ENCODE assay signal across 14 cellular contexts in genomic region chr4:154998773-154999172, GRCh38.
DNase-seq lines count a peak whose midpoint lies in the region; ATAC-seq and TF ChIP-seq lines count a peak whose summit lies in the region.
"Had no signal": no experiment of that assay in that cellular context is flagged by ENCODE, and none has a peak within 500 bp of the region (broad histone marks: within the 10 kb centered on the region; RNA-seq: fewer than 3 reads in every experiment).

No MANE protein-coding gene starts in this region.

- H3K27me3 Mint-ChIP-seq in MCF 10A (ENCODE audit: insufficient read depth, unreplicated experiment), result no peaks in the 10 kb centered on the region
- H3K27me3 Mint-ChIP-seq in T-helper 17 cell, result peaks cover 5% of the 10 kb centered on the region
- H3K27me3 Mint-ChIP-seq: CD4-positive, CD25-positive, alpha-beta regulatory T cell; IgD-negative memory B cell had no signal

- no peak overlapping the region for H3K27ac ChIP-seq in breast epithelium
- peak overlapping the region; percentile 83 for H3K27ac ChIP-seq in brain microvascular endothelial cell
- peak overlapping the region; percentile 91 for H3K27ac ChIP-seq in osteoblast (ENCODE audit: low read depth, low read length)
- H3K27ac ChIP-seq: 22Rv1, BLaER1 had no signal

- no peak for DNase-seq in MCF 10A (ENCODE audit: unreplicated experiment)
- DNase-seq in breast epithelium (ENCODE audit: low spot score in 2 of 2), result no peak
- no peak for DNase-seq in brain microvascular endothelial cell
- no peak for DNase-seq in osteoblast (ENCODE audit: insufficient read length, low spot score, missing footprints)
- DNase-seq in hypothalamus (lab: John Stamatoyannopoulos, UW), result no peak
- DNase-seq in activated T-cell treated with anti-CD3 and anti-CD28 coated beads, Interleukin-2, amount 50 U/mL, for 1 hour, result no peak
- DNase-seq in T-helper 17 cell, result no peak
- DNase-seq: AML-193; CD4-positive, CD25-positive, alpha-beta regulatory T cell; DMS53; GF-D8 had no signal

- TSS peak; percentile 24 for BruUV-seq in MCF 10A (replicated peaks; lab: Mats Ljungman, UMichigan)

- H3K9me3 ChIP-seq in breast epithelium (no peaks in the 10 kb centered on the region), osteoblast (ENCODE audit: low read depth, low read length) (no peaks in the 10 kb centered on the region), T-helper 17 cell (ENCODE audit: control insufficient read depth, low read length, poor library complexity, severe bottlenecking) (no peaks in the 10 kb centered on the region)
- H3K9me3 ChIP-seq: BLaER1 had no signal

- H3K79me2 ChIP-seq in osteoblast (ENCODE audit: insufficient read depth, low read length), result no peaks in the 10 kb centered on the region

- no peaks in the 10 kb centered on the region for H3K36me3 Mint-ChIP-seq in MCF 10A (ENCODE audit: insufficient read depth, unreplicated experiment)
- no peaks in the 10 kb centered on the region for H3K36me3 Mint-ChIP-seq in T-helper 17 cell (ENCODE audit: low read depth)
- H3K36me3 Mint-ChIP-seq: CD4-positive, CD25-positive, alpha-beta regulatory T cell; IgD-negative memory B cell had no signal

- H4K20me1 ChIP-seq in osteoblast (ENCODE audit: insufficient read depth, low read length), result no peaks in the 10 kb centered on the region
- H4K20me1 ChIP-seq: BLaER1 had no signal

- H3K4me1 Mint-ChIP-seq in MCF 10A (ENCODE audit: insufficient read depth, unreplicated experiment), result peaks cover 21% of the 10 kb centered on the region
- no peaks in the 10 kb centered on the region for H3K4me1 Mint-ChIP-seq in T-helper 17 cell
- H3K4me1 Mint-ChIP-seq: CD4-positive, CD25-positive, alpha-beta regulatory T cell; IgD-negative memory B cell had no signal

- TF ChIP-seq CTCF in MCF 10A (IDR thresholded peaks at IDR 0.05; ENCODE audit: unreplicated experiment) (no peak), breast epithelium (IDR thresholded peaks at IDR 0.05) (no peak), brain microvascular endothelial cell (IDR thresholded peaks at IDR 0.05; ENCODE audit: low read depth, low read length, missing control alignments) (no peak), osteoblast (IDR thresholded peaks at IDR 0.05; ENCODE audit: extremely low read depth, low read depth, low read length) (no peak)

- no peaks in the 10 kb centered on the region for H3K4me1 ChIP-seq in breast epithelium
- peaks cover 17% of the 10 kb centered on the region for H3K4me1 ChIP-seq in osteoblast (ENCODE audit: insufficient read depth, low read length)
- H3K4me1 ChIP-seq: BLaER1 had no signal

- peak overlapping the region; percentile 70 for H2AFZ ChIP-seq in osteoblast (ENCODE audit: low read length)

- H3K27me3 ChIP-seq in breast epithelium (no peaks in the 10 kb centered on the region), brain microvascular endothelial cell (replicated peaks) (no peaks in the 10 kb centered on the region), osteoblast (ENCODE audit: insufficient read depth, low read length) (no peaks in the 10 kb centered on the region)
- H3K27me3 ChIP-seq: BLaER1 had no signal

- no peak for ATAC-seq in T-helper 17 cell

- H3K4me3 ChIP-seq in breast epithelium (peak overlapping the region in 1 of 3 donors; percentile 31), brain microvascular endothelial cell (ENCODE audit: low read depth, low read length) (no peak overlapping the region), osteoblast (ENCODE audit: insufficient read depth, low read length) (no peak overlapping the region)
- H3K4me3 ChIP-seq: BLaER1 had no signal

- no peak for TF ChIP-seq POLR2A in breast epithelium (IDR thresholded peaks at IDR 0.05)

- CTCF ChIA-PET in MCF 10A (lab: Yijun Ruan, JAX), result interaction anchor here (1.8 kb wide), 1 partner anchor 16 kb away, joined by 7 read pairs; no protein-coding TSS in a partner anchor

- POLR2A ChIA-PET in MCF 10A (lab: Yijun Ruan, JAX), result no interaction called here

- intact Hi-C loops in MCF 10A (cut with micrococcal nuclease) (no loop called here), breast epithelium (cut with DNase I; ENCODE audit: low total_unique reads) (no loop called here)

- H3K9me3 Mint-ChIP-seq in MCF 10A (ENCODE audit: unreplicated experiment), result no peaks in the 10 kb centered on the region
- H3K9me3 Mint-ChIP-seq: IgD-negative memory B cell had no signal

- peak overlapping the region; percentile 48 for H3K4me2 ChIP-seq in osteoblast (ENCODE audit: insufficient read depth, low read length)
- H3K4me2 ChIP-seq: BLaER1 had no signal

- in situ Hi-C loops in brain microvascular endothelial cell (cut with HindIII; ENCODE audit: low pct_ligation_motif_present, low sequenced_read_pairs), result loop anchor here (25.0 kb wide), 1 partner anchor 364 kb away; no protein-coding TSS in a partner anchor

- H3K36me3 ChIP-seq in breast epithelium (no peaks in the 10 kb centered on the region), brain microvascular endothelial cell (replicated peaks) (no peaks in the 10 kb centered on the region), osteoblast (ENCODE audit: insufficient read depth, low read length) (no peaks in the 10 kb centered on the region)
- H3K36me3 ChIP-seq: BLaER1 had no signal

- H3K4me3 Mint-ChIP-seq in MCF 10A (ENCODE audit: unreplicated experiment) (no peak overlapping the region), T-helper 17 cell (no peak overlapping the region)
- H3K4me3 Mint-ChIP-seq: CD4-positive, CD25-positive, alpha-beta regulatory T cell; IgD-negative memory B cell had no signal

- H3K27ac Mint-ChIP-seq in MCF 10A (ENCODE audit: low read depth, unreplicated experiment), result peak overlapping the region; percentile 79
- no peak overlapping the region for H3K27ac Mint-ChIP-seq in T-helper 17 cell
- H3K27ac Mint-ChIP-seq: CD4-positive, CD25-positive, alpha-beta regulatory T cell; IgD-negative memory B cell had no signal

Comparison
In these comparisons a context has a peak if more than half of its experiments do, and no peak if none do; other contexts are left out.
1. H3K27ac ChIP-seq: peak in brain microvascular endothelial cell (single experiment) and osteoblast (single experiment); none in breast epithelium (0 of 2).